In the genomic region with DNA sequence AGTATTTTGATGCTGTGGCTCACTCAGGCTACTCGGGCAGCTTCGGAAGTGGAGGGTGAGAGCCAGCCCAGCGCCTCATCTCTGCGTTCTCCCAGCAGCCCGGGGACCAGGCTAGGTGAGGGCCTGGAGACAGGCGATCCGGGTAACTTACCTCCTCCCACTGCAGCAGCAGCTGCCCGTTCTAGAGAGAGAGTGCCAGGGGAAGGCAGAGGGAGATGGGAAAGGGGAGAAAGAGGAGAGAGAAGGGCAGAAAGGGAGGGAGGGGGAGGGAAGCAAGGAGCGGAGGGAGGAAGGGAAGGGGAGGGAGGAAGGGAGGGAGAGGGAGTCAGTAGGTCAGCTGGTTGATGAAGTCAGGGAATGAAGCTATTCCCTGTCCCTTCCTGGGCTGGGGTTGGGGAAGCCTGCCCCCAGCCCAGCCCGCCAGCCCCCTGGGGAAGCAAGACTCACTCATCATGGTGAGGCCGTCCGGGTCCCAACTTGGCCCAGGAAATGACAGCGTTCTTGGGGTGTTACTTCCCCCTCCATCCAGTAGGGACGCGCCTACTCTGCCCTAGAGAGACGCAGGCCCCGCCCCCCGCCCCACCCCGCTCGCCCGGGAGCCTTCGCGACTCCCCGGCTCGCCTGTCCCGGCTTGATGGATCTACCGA, we compare ENCODE assay signal across 1 cellular context.
TF ChIP-seq lines count a peak whose summit lies in the region.

A gene with protein sequence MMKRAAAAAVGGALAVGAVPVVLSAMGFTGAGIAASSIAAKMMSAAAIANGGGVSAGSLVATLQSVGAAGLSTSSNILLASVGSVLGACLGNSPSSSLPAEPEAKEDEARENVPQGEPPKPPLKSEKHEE (minus strand): TSS at position 494 of the 647 bp plus-strand sequence. CDS start 40 bp downstream, at position 454.

TF ChIP-seq in GM12878, 131 proteins besides CTCF, POLR2A, EP300 and RAD21 (continued from another document and continues in another):
- TF ChIP-seq SMAD1 (IDR thresholded peaks at IDR 0.05; ENCODE audit: low read depth, partially characterized antibody) (no peak), MTA2 (IDR thresholded peaks at IDR 0.05; ENCODE audit: low read depth) (0 out of 2 replicates have a peak, but pooled peaks have one; percentile 15), CEBPZ (IDR thresholded peaks at IDR 0.05; ENCODE audit: low read depth, low read length) (no peak), LARP7 (IDR thresholded peaks at IDR 0.05) (no peak), BHLHE40 (IDR thresholded peaks at IDR 0.05; ENCODE audit: borderline replicate concordance in 1 of 2, low read depth in 2 of 2, low read length in 1 of 2) (no peak), SP1 (IDR thresholded peaks at IDR 0.05; ENCODE audit: low read depth, low read length) (no peak), NFYA (IDR thresholded peaks at IDR 0.05; ENCODE audit: borderline replicate concordance, low read depth, low read length) (no peak), RB1 (IDR thresholded peaks at IDR 0.05; ENCODE audit: borderline replicate concordance) (no peak), IKZF2 (IDR thresholded peaks at IDR 0.05) (peak; percentile 27 to 43; a peak in 2 of 4 replicates), ZNF274 (IDR thresholded peaks at IDR 0.05; ENCODE audit: insufficient read depth, insufficient read length) (no peak), DPF2 (IDR thresholded peaks at IDR 0.05) (no peak), STAT1 (conservative IDR thresholded peaks at IDR 0.05) (no peak), CBX3 (IDR thresholded peaks at IDR 0.05; ENCODE audit: borderline replicate concordance, low read depth) (no peak), ASH2L (IDR thresholded peaks at IDR 0.05; ENCODE audit: borderline replicate concordance, low read depth) (no peak), POLR2AphosphoS2 (IDR thresholded peaks at IDR 0.05; ENCODE audit: low read depth, low read length) (peak; percentile 54; the same call in 1 of the 2 replicates), NR2C2 (IDR thresholded peaks at IDR 0.05; ENCODE audit: borderline replicate concordance, control insufficient read depth, insufficient read length, low read depth) (no peak), SKIL (IDR thresholded peaks at IDR 0.05; ENCODE audit: low read depth, poor library complexity, severe bottlenecking) (no peak), HDGF (IDR thresholded peaks at IDR 0.05) (0 out of 2 replicates have a peak, but pooled peaks have one; percentile 17), KAT2A (conservative IDR thresholded peaks at IDR 0.05; ENCODE audit: control insufficient read depth, low read depth, low read length) (no peak), EGR1 (IDR thresholded peaks at IDR 0.05; ENCODE audit: borderline replicate concordance in 1 of 2, low read depth in 2 of 2, low read length in 2 of 2) (0 out of 3 replicates have a peak, but pooled peaks of 1 of the 2 experiments have one; percentile 7), KLF5 (IDR thresholded peaks at IDR 0.05; ENCODE audit: partially characterized antibody) (no peak), ZBED1 (IDR thresholded peaks at IDR 0.05; ENCODE audit: borderline replicate concordance) (no peak), MEF2B (IDR thresholded peaks at IDR 0.05; ENCODE audit: partially characterized antibody, poor library complexity, severe bottlenecking) (no peak), ESRRA (IDR thresholded peaks at IDR 0.05; ENCODE audit: low read length) (no peak), IRF4 (IDR thresholded peaks at IDR 0.05; ENCODE audit: low read depth, low read length) (no peak), NKRF (conservative IDR thresholded peaks at IDR 0.05) (no peak), RUNX3 (IDR thresholded peaks at IDR 0.05; ENCODE audit: low read length) (no peak), FOS (IDR thresholded peaks at IDR 0.05; ENCODE audit: borderline replicate concordance, extremely low read depth, insufficient read length) (no peak), ZNF592 (IDR thresholded peaks at IDR 0.05) (no peak), IKZF1 (conservative IDR thresholded peaks at IDR 0.05) (peak; percentile 39; the same call in 1 of the 2 replicates), YY1 (IDR thresholded peaks at IDR 0.05; ENCODE audit: low read depth, low read length) (no peak)
- TF ChIP-seq, protein P1, sequence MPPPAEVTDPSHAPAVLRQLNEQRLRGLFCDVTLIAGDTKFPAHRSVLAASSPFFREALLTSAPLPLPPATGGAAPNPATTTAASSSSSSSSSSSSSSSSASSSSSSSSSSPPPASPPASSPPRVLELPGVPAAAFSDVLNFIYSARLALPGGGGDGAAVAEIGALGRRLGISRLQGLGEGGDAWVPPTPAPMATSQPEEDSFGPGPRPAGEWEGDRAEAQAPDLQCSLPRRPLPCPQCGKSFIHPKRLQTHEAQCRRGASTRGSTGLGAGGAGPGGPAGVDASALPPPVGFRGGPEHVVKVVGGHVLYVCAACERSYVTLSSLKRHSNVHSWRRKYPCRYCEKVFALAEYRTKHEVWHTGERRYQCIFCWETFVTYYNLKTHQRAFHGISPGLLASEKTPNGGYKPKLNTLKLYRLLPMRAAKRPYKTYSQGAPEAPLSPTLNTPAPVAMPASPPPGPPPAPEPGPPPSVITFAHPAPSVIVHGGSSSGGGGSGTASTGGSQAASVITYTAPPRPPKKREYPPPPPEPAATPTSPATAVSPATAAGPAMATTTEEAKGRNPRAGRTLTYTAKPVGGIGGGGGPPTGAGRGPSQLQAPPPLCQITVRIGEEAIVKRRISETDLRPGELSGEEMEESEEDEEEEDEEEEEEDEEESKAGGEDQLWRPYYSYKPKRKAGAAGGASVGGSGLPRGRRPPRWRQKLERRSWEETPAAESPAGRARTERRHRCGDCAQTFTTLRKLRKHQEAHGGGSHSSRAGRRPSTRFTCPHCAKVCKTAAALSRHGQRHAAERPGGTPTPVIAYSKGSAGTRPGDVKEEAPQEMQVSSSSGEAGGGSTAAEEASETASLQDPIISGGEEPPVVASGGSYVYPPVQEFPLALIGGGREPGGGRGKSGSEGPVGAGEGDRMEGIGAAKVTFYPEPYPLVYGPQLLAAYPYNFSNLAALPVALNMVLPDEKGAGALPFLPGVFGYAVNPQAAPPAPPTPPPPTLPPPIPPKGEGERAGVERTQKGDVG (CRISPR knock-in tag; IDR thresholded peaks at IDR 0.05) = no peak
- TF ChIP-seq, protein P2, sequence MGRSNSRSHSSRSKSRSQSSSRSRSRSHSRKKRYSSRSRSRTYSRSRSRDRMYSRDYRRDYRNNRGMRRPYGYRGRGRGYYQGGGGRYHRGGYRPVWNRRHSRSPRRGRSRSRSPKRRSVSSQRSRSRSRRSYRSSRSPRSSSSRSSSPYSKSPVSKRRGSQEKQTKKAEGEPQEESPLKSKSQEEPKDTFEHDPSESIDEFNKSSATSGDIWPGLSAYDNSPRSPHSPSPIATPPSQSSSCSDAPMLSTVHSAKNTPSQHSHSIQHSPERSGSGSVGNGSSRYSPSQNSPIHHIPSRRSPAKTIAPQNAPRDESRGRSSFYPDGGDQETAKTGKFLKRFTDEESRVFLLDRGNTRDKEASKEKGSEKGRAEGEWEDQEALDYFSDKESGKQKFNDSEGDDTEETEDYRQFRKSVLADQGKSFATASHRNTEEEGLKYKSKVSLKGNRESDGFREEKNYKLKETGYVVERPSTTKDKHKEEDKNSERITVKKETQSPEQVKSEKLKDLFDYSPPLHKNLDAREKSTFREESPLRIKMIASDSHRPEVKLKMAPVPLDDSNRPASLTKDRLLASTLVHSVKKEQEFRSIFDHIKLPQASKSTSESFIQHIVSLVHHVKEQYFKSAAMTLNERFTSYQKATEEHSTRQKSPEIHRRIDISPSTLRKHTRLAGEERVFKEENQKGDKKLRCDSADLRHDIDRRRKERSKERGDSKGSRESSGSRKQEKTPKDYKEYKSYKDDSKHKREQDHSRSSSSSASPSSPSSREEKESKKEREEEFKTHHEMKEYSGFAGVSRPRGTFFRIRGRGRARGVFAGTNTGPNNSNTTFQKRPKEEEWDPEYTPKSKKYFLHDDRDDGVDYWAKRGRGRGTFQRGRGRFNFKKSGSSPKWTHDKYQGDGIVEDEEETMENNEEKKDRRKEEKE (IDR thresholded peaks at IDR 0.05) = no peak
- TF ChIP-seq, protein P3, sequence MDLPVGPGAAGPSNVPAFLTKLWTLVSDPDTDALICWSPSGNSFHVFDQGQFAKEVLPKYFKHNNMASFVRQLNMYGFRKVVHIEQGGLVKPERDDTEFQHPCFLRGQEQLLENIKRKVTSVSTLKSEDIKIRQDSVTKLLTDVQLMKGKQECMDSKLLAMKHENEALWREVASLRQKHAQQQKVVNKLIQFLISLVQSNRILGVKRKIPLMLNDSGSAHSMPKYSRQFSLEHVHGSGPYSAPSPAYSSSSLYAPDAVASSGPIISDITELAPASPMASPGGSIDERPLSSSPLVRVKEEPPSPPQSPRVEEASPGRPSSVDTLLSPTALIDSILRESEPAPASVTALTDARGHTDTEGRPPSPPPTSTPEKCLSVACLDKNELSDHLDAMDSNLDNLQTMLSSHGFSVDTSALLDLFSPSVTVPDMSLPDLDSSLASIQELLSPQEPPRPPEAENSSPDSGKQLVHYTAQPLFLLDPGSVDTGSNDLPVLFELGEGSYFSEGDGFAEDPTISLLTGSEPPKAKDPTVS (IDR thresholded peaks at IDR 0.05; ENCODE audit: low read depth, low read length) = no peak
